Comparison of ENCODE assay signal across 1 cellular context in genomic region chr7:100894860-100895700, GRCh38.
A peak's percentile ranks its signal among the peaks of the same experiment; 100 is the strongest.
TF ChIP-seq lines count a peak whose summit lies in the region.

No MANE protein-coding gene starts in this region.

TF ChIP-seq in SK-N-SH, 30 proteins besides CTCF, POLR2A, EP300 and RAD21 (continued from another document):
- TF ChIP-seq, protein P1, sequence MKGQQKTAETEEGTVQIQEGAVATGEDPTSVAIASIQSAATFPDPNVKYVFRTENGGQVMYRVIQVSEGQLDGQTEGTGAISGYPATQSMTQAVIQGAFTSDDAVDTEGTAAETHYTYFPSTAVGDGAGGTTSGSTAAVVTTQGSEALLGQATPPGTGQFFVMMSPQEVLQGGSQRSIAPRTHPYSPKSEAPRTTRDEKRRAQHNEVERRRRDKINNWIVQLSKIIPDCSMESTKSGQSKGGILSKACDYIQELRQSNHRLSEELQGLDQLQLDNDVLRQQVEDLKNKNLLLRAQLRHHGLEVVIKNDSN (IDR thresholded peaks at IDR 0.05; ENCODE audit: borderline replicate concordance, low read depth), result no peak
- TF ChIP-seq TEAD4 (IDR thresholded peaks at IDR 0.05; ENCODE audit: borderline replicate concordance, insufficient read depth) (no peak), SMC3 (IDR thresholded peaks at IDR 0.05; ENCODE audit: low read depth, low read length) (0 out of 2 replicates have a peak, but pooled peaks have one; percentile 32), IRF3 (IDR thresholded peaks at IDR 0.05; ENCODE audit: low read depth, low read length) (no peak), FOSL2 (IDR thresholded peaks at IDR 0.05; ENCODE audit: borderline replicate concordance, low read depth) (no peak)
